21 cellular contexts compared by ENCODE assay signal in genomic region chr7:133290676-133291332, GRCh38. TPM values are rescaled to one million over a fixed set of nuclear protein-coding genes. Genes with fewer than 3 reads are reported as not detected.
A peak's percentile ranks its signal among the peaks of the same experiment; 100 is the strongest.
DNase-seq lines count a peak whose midpoint lies in the region; ATAC-seq, FAIRE-seq and TF ChIP-seq lines count a peak whose summit lies in the region.
"Had no signal": no experiment of that assay in that cellular context is flagged by ENCODE, and none has a peak within 500 bp of the region (broad histone marks: within the 10 kb centered on the region; RNA-seq: fewer than 3 reads in every experiment).

No MANE protein-coding gene starts in this region.

- FAIRE-seq in GM12892 (lab: Jason Lieb, UNC): peak; percentile 36
- FAIRE-seq: islet of Langerhans, TTC549 had no signal

- intact Hi-C loops in sigmoid colon (cut with DNase I): no loop called here

- no peaks in the 10 kb centered on the region for H3K27me3 ChIP-seq in sigmoid colon

- H3K9me3 Mint-ChIP-seq in activated T-helper 17 cell treated with anti-CD3 and anti-CD28 coated beads, Interleukin-2, amount 50 U/mL, for 72 hours: no peaks in the 10 kb centered on the region
- H3K9me3 Mint-ChIP-seq: HFFc6; naive thymus-derived CD8-positive, alpha-beta T cell; stimulated activated memory B cell treated with anti-CD40 and anti-IgM and Interleukin-4, amounts not matched to agents 10 μg/mL and 1 μg/mL and 100 μg/mL, for 72 hours had no signal

- no peak overlapping the region for H3K27ac ChIP-seq in sigmoid colon
- H3K27ac ChIP-seq: C4-2B, SK-N-MC had no signal

- peaks cover 0 to 11% (median 4%) of the 10 kb centered on the region in 4 donors for H3K4me1 ChIP-seq in sigmoid colon

- TF ChIP-seq POLR2A in GM12892 (IDR thresholded peaks at IDR 0.05; ENCODE audit: low read depth, low read length): no peak
- no peak for TF ChIP-seq POLR2A in sigmoid colon (IDR thresholded peaks at IDR 0.05)

- peaks cover 0 to 24% (median 6%) of the 10 kb centered on the region in 4 donors for H3K36me3 ChIP-seq in sigmoid colon

- no peak for TF ChIP-seq CTCF in sigmoid colon (IDR thresholded peaks at IDR 0.05)

- peak overlapping the region; percentile 61 for H3K27ac Mint-ChIP-seq in activated T-helper 17 cell treated with anti-CD3 and anti-CD28 coated beads, Interleukin-2, amount 50 U/mL, for 72 hours
- H3K27ac Mint-ChIP-seq: mesothelial cell of epicardium; stimulated activated memory B cell treated with anti-CD40 and anti-IgM and Interleukin-4, amounts not matched to agents 10 μg/mL and 1 μg/mL and 100 μg/mL, for 72 hours had no signal

- H3K4me1 Mint-ChIP-seq in activated T-helper 17 cell treated with anti-CD3 and anti-CD28 coated beads, Interleukin-2, amount 50 U/mL, for 72 hours: no peaks in the 10 kb centered on the region
- H3K4me1 Mint-ChIP-seq: mesothelial cell of epicardium had no signal

- H3K4me3 Mint-ChIP-seq in activated T-helper 17 cell treated with anti-CD3 and anti-CD28 coated beads, Interleukin-2, amount 50 U/mL, for 72 hours: peak overlapping the region; percentile 29
- H3K4me3 Mint-ChIP-seq: HFFc6; mesothelial cell of epicardium; stimulated activated memory B cell treated with anti-CD40 and anti-IgM and Interleukin-4, amounts not matched to agents 10 μg/mL and 1 μg/mL and 100 μg/mL, for 72 hours had no signal

- DNase-seq in activated naive CD4-positive, alpha-beta T cell treated with Interleukin-2 at 50 U/mL for 16 hours: peak; percentile 15
- DNase-seq in activated naive CD4-positive, alpha-beta T cell (lab: John Stamatoyannopoulos, UW): no peak
- no peak for DNase-seq in GM12892 (ENCODE audit: insufficient read length)
- peak; percentile 61 for DNase-seq in renal cortical epithelial cell (ENCODE audit: low read depth)
- DNase-seq in sigmoid colon: no peak
- DNase-seq: activated effector memory CD4-positive, alpha-beta T cell treated with anti-CD3 and anti-CD28 coated beads, Interleukin-2, amount 50 U/mL, for 16 hours; naive thymus-derived CD8-positive, alpha-beta T cell; NCI-H1436; NCI-H2107; NCI-H446 treated with DMSO at 0.1 percent for 48 hours had no signal

- no peaks in the 10 kb centered on the region for H3K27me3 Mint-ChIP-seq in activated T-helper 17 cell treated with anti-CD3 and anti-CD28 coated beads, Interleukin-2, amount 50 U/mL, for 72 hours
- H3K27me3 Mint-ChIP-seq: naive thymus-derived CD8-positive, alpha-beta T cell; stimulated activated memory B cell treated with anti-CD40 and anti-IgM and Interleukin-4, amounts not matched to agents 10 μg/mL and 1 μg/mL and 100 μg/mL, for 72 hours had no signal

- TF ChIP-seq EP300 in sigmoid colon (IDR thresholded peaks at IDR 0.05): no peak

- no peak overlapping the region for H3K4me3 ChIP-seq in sigmoid colon
- H3K4me3 ChIP-seq: SK-N-MC, smooth muscle cell had no signal

- H3K9me3 ChIP-seq in sigmoid colon: no peaks in the 10 kb centered on the region

- H3K36me3 Mint-ChIP-seq in activated T-helper 17 cell treated with anti-CD3 and anti-CD28 coated beads, Interleukin-2, amount 50 U/mL, for 72 hours (ENCODE audit: low read depth): peaks cover 60% of the 10 kb centered on the region

- peak; percentile 73 for ATAC-seq in activated T-helper 17 cell treated with anti-CD3 and anti-CD28 coated beads, Interleukin-2, amount 50 U/mL, for 72 hours (replicated peaks)
- ATAC-seq in HG03135 (IDR thresholded peaks at IDR 0.05; ENCODE audit: unreplicated experiment): no peak
- no peak for ATAC-seq in HG02798 (IDR thresholded peaks at IDR 0.05; ENCODE audit: poor library complexity, unreplicated experiment)
- ATAC-seq: naive thymus-derived CD8-positive, alpha-beta T cell; stimulated activated memory B cell treated with anti-CD40 and anti-IgM and Interleukin-4, amounts not matched to agents 10 μg/mL and 1 μg/mL and 100 μg/mL, for 72 hours had no signal

- 82 to 87% methylated on average over 3 of the region's 3 CpGs for WGBS in sigmoid colon, 2 donors

RNA-seq across cellular contexts. Expression of gene EXOC4, which starts 37.9 kb away (rescaled TPM):
- 26.7 TPM for polyA plus RNA-seq in GM12892 (2012; ENCODE audit: missing spikeins)
- total RNA-seq in activated T-helper 17 cell treated with anti-CD3 and anti-CD28 coated beads, Interleukin-2, amount 50 U/mL, for 72 hours: 10 to 100 TPM; 53.5 to 62.3 TPM
- total RNA-seq in renal cortical epithelial cell (119 and 144 TPM in 2 replicates), sigmoid colon (10 to 100 TPM; 50.7 to 76.7 (median 54.9) TPM)
- 10 to 100 TPM; 16.4 to 30.6 (median 22.1) TPM for polyA plus RNA-seq in sigmoid colon

Comparison
In these comparisons a context has a peak if more than half of its experiments do, and no peak if none do; other contexts are left out.
1. DNase-seq: peak in activated naive CD4-positive, alpha-beta T cell treated with Interleukin-2 at 50 U/mL for 16 hours (single experiment) and renal cortical epithelial cell (single experiment); none in activated naive CD4-positive, alpha-beta T cell (0 of 4), GM12892 (single experiment) and sigmoid colon (single experiment).